1 cellular context compared by ENCODE assay signal in genomic region chr9:124007468-124008306, GRCh38.
TF ChIP-seq lines count a peak whose summit lies in the region.

No MANE protein-coding gene starts in this region.

TF ChIP-seq in H1, 55 proteins besides CTCF, POLR2A, EP300 and RAD21:
- TF ChIP-seq E2F6 (IDR thresholded peaks at IDR 0.05) (no peak), BACH1 (IDR thresholded peaks at IDR 0.05; ENCODE audit: low read length) (no peak), TCF12 (IDR thresholded peaks at IDR 0.05; ENCODE audit: low read depth, low read length) (no peak), HDAC6 (IDR thresholded peaks at IDR 0.05; ENCODE audit: low read depth, low read length) (no peak), MAX (IDR thresholded peaks at IDR 0.05) (no peak), EGR1 (IDR thresholded peaks at IDR 0.05; ENCODE audit: borderline replicate concordance, low read depth, low read length) (no peak), TBP (IDR thresholded peaks at IDR 0.05; ENCODE audit: low read depth, low read length) (no peak), CHD2 (IDR thresholded peaks at IDR 0.05; ENCODE audit: low read length) (no peak), SP2 (IDR thresholded peaks at IDR 0.05; ENCODE audit: low read length) (no peak), SAP30 (IDR thresholded peaks at IDR 0.05; ENCODE audit: insufficient read depth, insufficient replicate concordance, low read length) (no peak), RFX5 (IDR thresholded peaks at IDR 0.05; ENCODE audit: borderline replicate concordance, low read depth, low read length) (no peak), RBBP5 (IDR thresholded peaks at IDR 0.05; ENCODE audit: borderline replicate concordance, low read depth, low read length) (no peak), SUZ12 (IDR thresholded peaks at IDR 0.05; ENCODE audit: low read length) (peak; percentile 56), USF2 (IDR thresholded peaks at IDR 0.05; ENCODE audit: low read length) (no peak), ASH2L (IDR thresholded peaks at IDR 0.05; ENCODE audit: low read length) (no peak), RNF2 (IDR thresholded peaks at IDR 0.05; ENCODE audit: borderline replicate concordance, low read depth, low read length, missing control alignments, poor library complexity, severe bottlenecking) (peak; percentile 46), EZH2 (IDR thresholded peaks at IDR 0.05; ENCODE audit: low read depth, low read length, severe bottlenecking) (peak; percentile 81), TAF1 (IDR thresholded peaks at IDR 0.05; ENCODE audit: low read depth, low read length) (no peak), NANOG (IDR thresholded peaks at IDR 0.05; ENCODE audit: insufficient read depth, low read depth, low read length, poor library complexity, severe bottlenecking) (no peak), CHD7 (IDR thresholded peaks at IDR 0.05; ENCODE audit: insufficient replicate concordance, low read length) (no peak), BCL11A (IDR thresholded peaks at IDR 0.05; ENCODE audit: low read depth in 2 of 2, low read length in 2 of 2) (no peak)
